ENCODE assay signal across 10 cellular contexts in genomic region chr4:101192244-101192643, GRCh38.
DNase-seq lines count a peak whose midpoint lies in the region; ATAC-seq lines count a peak whose summit lies in the region.
"Had no signal": no experiment of that assay in that cellular context is flagged by ENCODE, and none has a peak within 500 bp of the region (broad histone marks: within the 10 kb centered on the region; RNA-seq: fewer than 3 reads in every experiment).

No MANE protein-coding gene starts in this region.

- peak overlapping the region in 1 of 2 donors; percentile 2 for H3K9ac ChIP-seq in stomach smooth muscle (ENCODE audit: low read length in 2 of 2)

- peak overlapping the region; percentile 69 for H3K27ac ChIP-seq in stomach smooth muscle (ENCODE audit: low read length)
- H3K27ac ChIP-seq in substantia nigra (ENCODE audit: low read depth, low read length, poor library complexity, severe bottlenecking): no peak overlapping the region

- H3K4me3 ChIP-seq in stomach smooth muscle (ENCODE audit: low read length in 2 of 2): no peak overlapping the region

- H3K27me3 ChIP-seq in stomach smooth muscle (ENCODE audit: control insufficient read depth in 1 of 2, insufficient read depth in 2 of 2, low read length in 2 of 2): no peaks in the 10 kb centered on the region

- no peaks in the 10 kb centered on the region for H3K9me3 ChIP-seq in stomach smooth muscle (ENCODE audit: control insufficient read depth in 2 of 2, low read length in 2 of 2)

- DNase-seq in glomerular visceral epithelial cell (ENCODE audit: extremely low spot score): peak; percentile 52
- DNase-seq in C1 segment of cervical spinal cord (lab: John Stamatoyannopoulos, UW): no peak
- no peak for DNase-seq in RKO (ENCODE audit: low spot score)
- no peak for DNase-seq in NOMO-1 (lab: John Stamatoyannopoulos, UW; ENCODE audit: unreplicated experiment in 2 of 2)
- no peak for DNase-seq in substantia nigra (lab: John Stamatoyannopoulos, UW)
- DNase-seq: activated CD4-positive, alpha-beta memory T cell treated with anti-CD3 and anti-CD28 coated beads, Interleukin-2, amount 10 ng/mL, durations not matched to agents 7 days and 5 days; NCI-H526 treated with DMSO at 0.1 percent for 48 hours had no signal

- no peaks in the 10 kb centered on the region for H3K36me3 ChIP-seq in stomach smooth muscle (ENCODE audit: control insufficient read depth in 2 of 2, insufficient read depth in 2 of 2, low read length in 2 of 2)

- ATAC-seq in GM19467 (IDR thresholded peaks at IDR 0.05; ENCODE audit: unreplicated experiment): peak; percentile 86
- ATAC-seq in HG03558 (IDR thresholded peaks at IDR 0.05; ENCODE audit: extremely low read depth, unreplicated experiment): peak; percentile 83

- H3K4me1 ChIP-seq in stomach smooth muscle (ENCODE audit: control insufficient read depth, insufficient read depth, low read length): peaks cover 16% of the 10 kb centered on the region
